9 cellular contexts compared by ENCODE assay signal in genomic region chr3:98557324-98558010, GRCh38. TPM values are rescaled to one million over a fixed set of nuclear protein-coding genes. Genes with fewer than 3 reads are reported as not detected.
DNase-seq lines count a peak whose midpoint lies in the region; ATAC-seq and TF ChIP-seq lines count a peak whose summit lies in the region.
"Had no signal": no experiment of that assay in that cellular context is flagged by ENCODE, and none has a peak within 500 bp of the region (broad histone marks: within the 10 kb centered on the region; RNA-seq: fewer than 3 reads in every experiment).

No MANE protein-coding gene starts in this region.

- POLR2A ChIA-PET in activated CD4-positive, alpha-beta memory T cell treated with anti-CD3 and anti-CD28 coated beads, Interleukin-2, amount 10 ng/mL, durations not matched to agents 7 days and 5 days (lab: Charles Lee): interaction anchor here (0.7 to 24.3 kb wide), 10 partner anchors 10 to 737 kb away, joined by 3 to 931 read pairs (median 49); partner anchors contain the start of genes CLDND1, CPOX and GPR15

- peak; percentile 67 for DNase-seq in activated CD4-positive, alpha-beta memory T cell treated with anti-CD3 and anti-CD28 coated beads, Interleukin-2, amount 10 ng/mL, durations not matched to agents 7 days and 5 days
- DNase-seq in putamen (ENCODE audit: low spot score) (peak; percentile 39), SJCRH30 (no peak), OCI-M2 (lab: John Stamatoyannopoulos, UW; ENCODE audit: unreplicated experiment) (no peak), hippocampal formation (lab: John Stamatoyannopoulos, UW) (no peak)
- DNase-seq in central memory CD4-positive, alpha-beta T cell: no peak
- DNase-seq: OCI-M1 had no signal

- H3K4me1 ChIP-seq in SJCRH30: no peaks in the 10 kb centered on the region; the same call in 1 of the 2 replicates

- H3K4me3 ChIP-seq in SJCRH30: no peak overlapping the region

- H3K4me3 Mint-ChIP-seq in activated CD4-positive, alpha-beta memory T cell treated with anti-CD3 and anti-CD28 coated beads, Interleukin-2, amount 10 ng/mL, durations not matched to agents 7 days and 5 days: peak overlapping the region; percentile 82

- peaks cover 40% of the 10 kb centered on the region for H3K36me3 Mint-ChIP-seq in activated CD4-positive, alpha-beta memory T cell treated with anti-CD3 and anti-CD28 coated beads, Interleukin-2, amount 10 ng/mL, durations not matched to agents 7 days and 5 days (ENCODE audit: low read depth)

- peak; percentile 34 for TF ChIP-seq POLR2A in GM15510 (IDR thresholded peaks at IDR 0.05; ENCODE audit: borderline replicate concordance, extremely low read depth, insufficient read length)

- CTCF ChIA-PET in activated CD4-positive, alpha-beta memory T cell treated with anti-CD3 and anti-CD28 coated beads, Interleukin-2, amount 10 ng/mL, durations not matched to agents 7 days and 5 days (lab: Charles Lee): interaction anchor here (1.0 to 4.3 kb wide), 7 partner anchors 8 to 44 kb away, joined by 3 to 21 read pairs (median 15); partner anchors contain the start of gene CLDND1

- H3K27me3 Mint-ChIP-seq in activated CD4-positive, alpha-beta memory T cell treated with anti-CD3 and anti-CD28 coated beads, Interleukin-2, amount 10 ng/mL, durations not matched to agents 7 days and 5 days: no peaks in the 10 kb centered on the region

- H3K9me3 ChIP-seq in SJCRH30 (replicated peaks): no peaks in the 10 kb centered on the region

- ATAC-seq in HG02763 (IDR thresholded peaks at IDR 0.05; ENCODE audit: unreplicated experiment): peak; percentile 18

- peaks cover 87% of the 10 kb centered on the region for H3K4me1 Mint-ChIP-seq in activated CD4-positive, alpha-beta memory T cell treated with anti-CD3 and anti-CD28 coated beads, Interleukin-2, amount 10 ng/mL, durations not matched to agents 7 days and 5 days

- no peak overlapping the region for H3K27ac ChIP-seq in SJCRH30

- H3K36me3 ChIP-seq in SJCRH30: no peaks in the 10 kb centered on the region

- peak overlapping the region; percentile 100 for H3K27ac Mint-ChIP-seq in activated CD4-positive, alpha-beta memory T cell treated with anti-CD3 and anti-CD28 coated beads, Interleukin-2, amount 10 ng/mL, durations not matched to agents 7 days and 5 days

- peaks cover 4% of the 10 kb centered on the region; the same call in 1 of the 2 replicates for H3K27me3 ChIP-seq in SJCRH30

- H3K9me3 Mint-ChIP-seq in activated CD4-positive, alpha-beta memory T cell treated with anti-CD3 and anti-CD28 coated beads, Interleukin-2, amount 10 ng/mL, durations not matched to agents 7 days and 5 days: no peaks in the 10 kb centered on the region

RNA-seq across cellular contexts. Expression of gene GPR15, which starts 25.7 kb away (rescaled TPM):
- total RNA-seq in activated CD4-positive, alpha-beta memory T cell treated with anti-CD3 and anti-CD28 coated beads, Interleukin-2, amount 10 ng/mL, durations not matched to agents 7 days and 5 days: 100 to 1,000 TPM; 111 TPM
- not detected in 2 replicates for total RNA-seq in SJCRH30 (2014; rRNA removed; shearing (Covaris generic))

RNA-seq across cellular contexts. Expression of gene CLDND1, which starts 34.8 kb away (rescaled TPM):
- total RNA-seq in activated CD4-positive, alpha-beta memory T cell treated with anti-CD3 and anti-CD28 coated beads, Interleukin-2, amount 10 ng/mL, durations not matched to agents 7 days and 5 days: 100 to 1,000 TPM; 673 to 683 TPM
- total RNA-seq in SJCRH30 (2014; rRNA removed; shearing (Covaris generic)): 132 and 147 TPM in 2 replicates

RNA-seq across cellular contexts. Expression of gene CPOX, which starts 35.9 kb away (rescaled TPM):
- total RNA-seq in activated CD4-positive, alpha-beta memory T cell treated with anti-CD3 and anti-CD28 coated beads, Interleukin-2, amount 10 ng/mL, durations not matched to agents 7 days and 5 days: 10 to 100 TPM; 75.9 to 78.0 TPM
- total RNA-seq in SJCRH30 (2014; rRNA removed; shearing (Covaris generic)): 25.3 and 28.3 TPM in 2 replicates

RNA-seq across cellular contexts. Expression of gene OR5K2, which starts 60.0 kb away (rescaled TPM):
- total RNA-seq in activated CD4-positive, alpha-beta memory T cell treated with anti-CD3 and anti-CD28 coated beads, Interleukin-2, amount 10 ng/mL, durations not matched to agents 7 days and 5 days: not detected
- 0.12 TPM in 1 of 2 replicates, not detected in the other for total RNA-seq in SJCRH30 (2014; rRNA removed; shearing (Covaris generic))

Comparison
In these comparisons a context has a peak if more than half of its experiments do, and no peak if none do; other contexts are left out.
1. DNase-seq: peak in activated CD4-positive, alpha-beta memory T cell treated with anti-CD3 and anti-CD28 coated beads, Interleukin-2, amount 10 ng/mL, durations not matched to agents 7 days and 5 days (single experiment) and putamen (single experiment); none in SJCRH30 (0 of 2), OCI-M2 (single experiment), central memory CD4-positive, alpha-beta T cell (single experiment) and hippocampal formation (0 of 2).
2. RNA of gene GPR15, which starts 25.7 kb away (total RNA-seq): 111 TPM in activated CD4-positive, alpha-beta memory T cell treated with anti-CD3 and anti-CD28 coated beads, Interleukin-2, amount 10 ng/mL, durations not matched to agents 7 days and 5 days; not detected in SJCRH30; every median in the first group is over 100 times any median in the second.